ENCODE assay signal across 16 cellular contexts in the genomic region with DNA sequence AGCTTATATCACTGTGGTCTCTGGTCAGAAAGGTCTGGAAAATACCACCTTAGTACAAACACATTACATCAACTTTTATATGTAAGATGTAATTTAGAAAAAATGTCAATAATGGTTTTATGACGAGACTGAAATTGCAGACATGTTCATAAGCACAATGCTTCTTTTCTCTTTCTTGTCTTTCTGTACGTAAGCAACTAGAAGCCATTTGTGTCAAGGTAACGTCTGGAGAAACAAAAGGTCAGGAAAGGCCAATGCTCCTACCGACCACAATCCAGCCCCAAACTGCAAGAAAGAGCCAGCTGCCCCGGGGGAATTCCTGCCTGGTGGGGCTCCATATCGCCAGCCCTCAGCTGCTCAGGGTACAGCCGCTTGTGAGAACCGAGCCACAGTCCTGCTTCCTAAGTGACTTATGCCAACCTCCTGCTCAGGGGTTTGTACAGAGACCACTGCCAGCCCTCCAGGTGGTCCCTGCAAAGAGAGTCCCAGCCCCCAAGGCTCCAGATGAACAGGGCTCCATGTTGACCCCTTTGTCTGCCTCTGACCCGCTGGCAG.
"Had no signal": no experiment of that assay in that cellular context is flagged by ENCODE, and none has a peak within 500 bp of the region (broad histone marks: within the 10 kb centered on the region; RNA-seq: fewer than 3 reads in every experiment).

No MANE protein-coding gene starts in this region.

- H3K4me3 Mint-ChIP-seq: activated CD4-positive, alpha-beta T cell treated with anti-CD3 and anti-CD28 coated beads, Interleukin-2, amount 10 ng/mL, durations not matched to agents 24 days and 14 days; activated CD8-positive, alpha-beta T cell treated with anti-CD3 and anti-CD28 coated beads, Interleukin-2, amount 10 ng/mL, durations not matched to agents 7 days and 5 days; activated naive CD4-positive, alpha-beta T cell treated with anti-CD3 and anti-CD28 coated beads, Interleukin-2, amount 50 U/mL, for 24 hours; effector memory CD8-positive, alpha-beta T cell; naive thymus-derived CD4-positive, alpha-beta T cell; stimulated activated naive B cell treated with anti-CD40 and anti-IgM and Interleukin-4, amounts not matched to agents 10 μg/mL and 1 μg/mL and 100 μg/mL, for 72 hours had no signal

- H3K4me3 ChIP-seq: ascending aorta, esophagus squamous epithelium, lung, pancreas, right lobe of liver had no signal

- H3K4me1 ChIP-seq: ascending aorta had no signal

- H3K9ac ChIP-seq: SK-N-SH had no signal

- H3K27ac ChIP-seq: ascending aorta, esophagus squamous epithelium, pancreas, right lobe of liver had no signal

- ATAC-seq: activated CD8-positive, alpha-beta T cell treated with anti-CD3 and anti-CD28 coated beads, Interleukin-2, amount 10 ng/mL, durations not matched to agents 7 days and 5 days; effector memory CD8-positive, alpha-beta T cell; left cardiac atrium; naive thymus-derived CD4-positive, alpha-beta T cell; pancreas; right lobe of liver; stimulated activated naive B cell treated with anti-CD40 and anti-IgM and Interleukin-4, amounts not matched to agents 10 μg/mL and 1 μg/mL and 100 μg/mL, for 72 hours had no signal

- H3K9me3 Mint-ChIP-seq: activated CD4-positive, alpha-beta T cell treated with anti-CD3 and anti-CD28 coated beads, Interleukin-2, amount 10 ng/mL, durations not matched to agents 24 days and 14 days; activated naive CD4-positive, alpha-beta T cell treated with anti-CD3 and anti-CD28 coated beads, Interleukin-2, amount 50 U/mL, for 24 hours; effector memory CD8-positive, alpha-beta T cell; naive thymus-derived CD4-positive, alpha-beta T cell; stimulated activated naive B cell treated with anti-CD40 and anti-IgM and Interleukin-4, amounts not matched to agents 10 μg/mL and 1 μg/mL and 100 μg/mL, for 72 hours had no signal

- H3K27me3 Mint-ChIP-seq: activated CD4-positive, alpha-beta T cell treated with anti-CD3 and anti-CD28 coated beads, Interleukin-2, amount 10 ng/mL, durations not matched to agents 24 days and 14 days; activated naive CD4-positive, alpha-beta T cell treated with anti-CD3 and anti-CD28 coated beads, Interleukin-2, amount 50 U/mL, for 24 hours; effector memory CD8-positive, alpha-beta T cell; naive thymus-derived CD4-positive, alpha-beta T cell; stimulated activated naive B cell treated with anti-CD40 and anti-IgM and Interleukin-4, amounts not matched to agents 10 μg/mL and 1 μg/mL and 100 μg/mL, for 72 hours had no signal

- H3K9me3 ChIP-seq: ascending aorta, esophagus squamous epithelium, pancreas, right lobe of liver, SK-N-SH had no signal

- H3K27ac Mint-ChIP-seq: activated CD4-positive, alpha-beta T cell treated with anti-CD3 and anti-CD28 coated beads, Interleukin-2, amount 10 ng/mL, durations not matched to agents 24 days and 14 days; activated CD8-positive, alpha-beta T cell treated with anti-CD3 and anti-CD28 coated beads, Interleukin-2, amount 10 ng/mL, durations not matched to agents 7 days and 5 days; activated naive CD4-positive, alpha-beta T cell treated with anti-CD3 and anti-CD28 coated beads, Interleukin-2, amount 50 U/mL, for 24 hours; stimulated activated naive B cell treated with anti-CD40 and anti-IgM and Interleukin-4, amounts not matched to agents 10 μg/mL and 1 μg/mL and 100 μg/mL, for 72 hours had no signal

- H3K4me2 ChIP-seq: SK-N-SH had no signal

- DNase-seq: activated CD4-positive, alpha-beta T cell treated with anti-CD3 and anti-CD28 coated beads, Interleukin-2, amount 10 ng/mL, durations not matched to agents 24 days and 14 days; activated CD8-positive, alpha-beta T cell treated with anti-CD3 and anti-CD28 coated beads, Interleukin-2, amount 10 ng/mL, durations not matched to agents 7 days and 5 days; activated gamma-delta T cell; effector memory CD8-positive, alpha-beta T cell; esophagus squamous epithelium; left cardiac atrium; naive thymus-derived CD4-positive, alpha-beta T cell; right lobe of liver; SK-N-SH; stimulated activated naive B cell treated with anti-CD40 and anti-IgM and Interleukin-4, amounts not matched to agents 10 μg/mL and 1 μg/mL and 100 μg/mL, for 72 hours; T-helper 1 cell; T-helper 9 cell had no signal

- H3K27me3 ChIP-seq: ascending aorta, esophagus squamous epithelium, pancreas, right lobe of liver had no signal
